10 cellular contexts compared by ENCODE assay signal in the genomic region with DNA sequence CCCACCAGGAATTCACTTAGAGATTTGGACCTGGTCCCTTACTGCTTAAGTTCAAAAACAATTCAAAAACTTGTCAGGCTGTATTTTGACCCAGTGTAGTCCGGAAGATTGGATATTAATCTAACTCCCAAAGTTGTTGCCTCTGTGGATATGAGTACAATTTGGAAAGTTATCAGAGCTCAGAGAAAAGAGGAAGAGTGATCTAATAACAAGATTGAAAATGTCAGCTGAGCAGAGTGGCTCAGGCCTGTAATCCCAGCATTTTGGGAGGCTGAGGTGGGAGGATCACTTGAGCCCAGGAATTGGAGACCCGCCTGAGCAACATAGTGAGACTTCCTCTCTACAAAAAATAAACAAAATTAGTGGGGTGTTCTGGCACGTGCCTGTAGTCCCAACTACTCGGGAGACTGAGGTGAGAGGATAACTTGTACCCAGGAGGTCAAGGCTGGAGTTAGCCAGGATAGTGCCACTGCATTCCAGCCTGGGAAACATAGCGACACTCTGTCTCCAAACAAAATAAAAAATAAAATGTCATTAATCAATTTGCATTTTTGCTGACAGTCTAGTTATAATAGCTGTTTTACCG. TPM values are rescaled to one million over a fixed set of nuclear protein-coding genes. Genes with fewer than 3 reads are reported as not detected.
DNase-seq lines count a peak whose midpoint lies in the region; ATAC-seq and TF ChIP-seq lines count a peak whose summit lies in the region.
"Had no signal": no experiment of that assay in that cellular context is flagged by ENCODE, and none has a peak within 500 bp of the region (broad histone marks: within the 10 kb centered on the region; RNA-seq: fewer than 3 reads in every experiment).

No MANE protein-coding gene starts in this region.

- peak overlapping the region in 7 of 8 donors; percentile 40 to 79 (median 67) for H3K4me3 Mint-ChIP-seq in CD4-positive, alpha-beta memory T cell
- peak overlapping the region; percentile 37 to 50 for H3K4me3 Mint-ChIP-seq in effector memory CD8-positive, alpha-beta T cell

- ATAC-seq in effector memory CD8-positive, alpha-beta T cell (replicated peaks), result no peak
- ATAC-seq in gastrocnemius medialis (no peak), esophagus mucosa (no peak)

- no peaks in the 10 kb centered on the region for H3K9me2 ChIP-seq in PC-9 (ENCODE audit: insufficient read depth)

- peaks cover 65% of the 10 kb centered on the region for H3F3A ChIP-seq in PC-9 (ENCODE audit: insufficient read depth, low read depth)

- peaks cover 61% of the 10 kb centered on the region for H3K4me1 ChIP-seq in CD4-positive, alpha-beta memory T cell (ENCODE audit: insufficient read depth, low read length)
- H3K4me1 ChIP-seq in PC-9 (replicated peaks; ENCODE audit: insufficient read depth), result peaks cover 33% of the 10 kb centered on the region
- peaks cover 69% of the 10 kb centered on the region in 2 donors for H3K4me1 ChIP-seq in gastrocnemius medialis

- POLR2A ChIA-PET in CD4-positive, alpha-beta memory T cell (lab: Charles Lee; ENCODE audit: partially characterized antibody), result interaction anchor here (0.9 to 5.7 kb wide), 9 partner anchors 9 to 132 kb away, joined by 3 to 125 read pairs (median 4); a partner anchor contains a TSS
- POLR2A ChIA-PET in PC-9 (lab: Charles Lee; ENCODE audit: unreplicated experiment), result interaction anchor here (0.6 kb wide), 2 partner anchors 47 to 348 kb away, joined by 3 to 5 read pairs; no protein-coding TSS in a partner anchor

- H3K4me3 ChIP-seq in CD4-positive, alpha-beta memory T cell (ENCODE audit: low read length in 2 of 2), result no peak overlapping the region
- H3K4me3 ChIP-seq in PC-9 (no peak overlapping the region), gastrocnemius medialis (no peak overlapping the region)

- no peak for DNase-seq in CD4-positive, alpha-beta memory T cell
- no peak for DNase-seq in PC-9
- DNase-seq in effector memory CD8-positive, alpha-beta T cell, result no peak
- DNase-seq in gastrocnemius medialis, result no peak
- DNase-seq in cortex of kidney (lab: John Stamatoyannopoulos, UW), result no peak
- DNase-seq in LoVo (ENCODE audit: low spot score), result no peak
- no peak for DNase-seq in activated effector memory CD4-positive, alpha-beta T cell treated with Interleukin-2 at 50 U/mL for 16 hours
- DNase-seq: cerebellar nuclear complex, NCI-H748 treated with DMSO at 0.1 percent for 48 hours had no signal

- no peaks in the 10 kb centered on the region for H3K27me3 Mint-ChIP-seq in CD4-positive, alpha-beta memory T cell
- no peaks in the 10 kb centered on the region for H3K27me3 Mint-ChIP-seq in effector memory CD8-positive, alpha-beta T cell

- no peak for TF ChIP-seq POLR2A in gastrocnemius medialis (IDR thresholded peaks at IDR 0.05)

- no peak for TF ChIP-seq CTCF in PC-9 (conservative IDR thresholded peaks at IDR 0.05)
- TF ChIP-seq CTCF in gastrocnemius medialis (IDR thresholded peaks at IDR 0.05 in 4 of 5, conservative IDR thresholded peaks at IDR 0.05 in 1 of 5), result no peak

- CTCF ChIA-PET in CD4-positive, alpha-beta memory T cell (lab: Charles Lee; ENCODE audit: partially characterized antibody), result interaction anchor here (1.0 to 9.1 kb wide), 14 partner anchors 11 to 323 kb away, joined by 3 to 89 read pairs (median 4); no protein-coding TSS in a partner anchor
- CTCF ChIA-PET in PC-9 (lab: Charles Lee), result interaction anchor here (1.1 to 1.5 kb wide), 2 partner anchors 93 to 118 kb away, joined by 3 read pairs; no protein-coding TSS in a partner anchor

- peak overlapping the region; percentile 50 for H3K4me2 ChIP-seq in PC-9

- H4K20me1 ChIP-seq in PC-9 (ENCODE audit: insufficient read depth), result no peaks in the 10 kb centered on the region

- no peak overlapping the region for H2AFZ ChIP-seq in PC-9

- BruUV-seq in PC-9 (replicated peaks; lab: Mats Ljungman, UMichigan), result no TSS peak

- H3K79me2 ChIP-seq in PC-9 (ENCODE audit: low read depth), result peaks cover 67% of the 10 kb centered on the region

- peak overlapping the region; percentile 18 for H3K27ac ChIP-seq in CD4-positive, alpha-beta memory T cell (ENCODE audit: low read depth, low read length)
- peak overlapping the region; percentile 48; the same call in 1 of the 2 replicates for H3K27ac ChIP-seq in PC-9
- H3K27ac ChIP-seq in gastrocnemius medialis, result peak overlapping the region; percentile 94 to 99 (median 98)

- no peaks in the 10 kb centered on the region for H3K9me3 Mint-ChIP-seq in CD4-positive, alpha-beta memory T cell
- H3K9me3 Mint-ChIP-seq in effector memory CD8-positive, alpha-beta T cell, result no peaks in the 10 kb centered on the region

- intact Hi-C loops in CD4-positive, alpha-beta memory T cell (cut with micrococcal nuclease), result loop anchor here (2.0 to 10.0 kb wide), 4 partner anchors 43 to 157 kb away; a partner anchor contains a TSS
- intact Hi-C loops in PC-9 (cut with micrococcal nuclease; ENCODE audit: unreplicated experiment), result loop anchor here (5.0 kb wide), 1 partner anchor 247 kb away; no protein-coding TSS in a partner anchor
- intact Hi-C loops in gastrocnemius medialis (cut with DNase I; ENCODE audit: low total_unique reads), result loop anchor here (5.0 to 10.0 kb wide), 2 partner anchors 257 to 355 kb away; a partner anchor contains a TSS

- in situ Hi-C loops in gastrocnemius medialis (cut with MboI; ENCODE audit: low sequenced_read_pairs in 4 of 4), result loop anchor here in 3 of 4 donors (5.0 to 25.0 kb wide), 3 partner anchors 103 to 118 kb away; no protein-coding TSS in a partner anchor

- H3K27ac Mint-ChIP-seq in CD4-positive, alpha-beta memory T cell, result peak overlapping the region; percentile 48 to 97 (median 85)
- H3K27ac Mint-ChIP-seq in effector memory CD8-positive, alpha-beta T cell, result peak overlapping the region; percentile 82 to 97

- H3K4me1 Mint-ChIP-seq in CD4-positive, alpha-beta memory T cell, result peaks cover 35 to 69% (median 52%) of the 10 kb centered on the region in 4 donors
- peaks cover 21 to 35% of the 10 kb centered on the region in 2 donors for H3K4me1 Mint-ChIP-seq in effector memory CD8-positive, alpha-beta T cell (ENCODE audit: low read depth in 2 of 2)

- H3K36me3 Mint-ChIP-seq in CD4-positive, alpha-beta memory T cell, result peaks cover 13 to 39% of the 10 kb centered on the region in 2 donors
- H3K36me3 Mint-ChIP-seq in effector memory CD8-positive, alpha-beta T cell (ENCODE audit: insufficient read depth), result peaks cover 62% of the 10 kb centered on the region

- H3K9me3 ChIP-seq in CD4-positive, alpha-beta memory T cell (ENCODE audit: control insufficient read depth in 1 of 2, low read length in 2 of 2), result no peaks in the 10 kb centered on the region
- H3K9me3 ChIP-seq in PC-9 (ENCODE audit: insufficient read depth, low read depth) (no peaks in the 10 kb centered on the region), gastrocnemius medialis (no peaks in the 10 kb centered on the region)

- no peaks in the 10 kb centered on the region for H3K27me3 ChIP-seq in CD4-positive, alpha-beta memory T cell (ENCODE audit: insufficient read depth, low read length)
- no peaks in the 10 kb centered on the region for H3K27me3 ChIP-seq in PC-9 (ENCODE audit: insufficient read depth, low read depth)
- H3K27me3 ChIP-seq in gastrocnemius medialis, result no peaks in the 10 kb centered on the region

- H3K36me3 ChIP-seq in CD4-positive, alpha-beta memory T cell (ENCODE audit: insufficient read depth, low read length), result peaks cover 8% of the 10 kb centered on the region
- peaks cover 37% of the 10 kb centered on the region for H3K36me3 ChIP-seq in PC-9 (ENCODE audit: low read depth)
- H3K36me3 ChIP-seq in gastrocnemius medialis, result peaks cover 0 to 5% of the 10 kb centered on the region in 2 donors

RNA-seq across cellular contexts. Expression of a gene that starts 3.2 kb away (rescaled TPM):
- 10 to 100 TPM; 14.3 to 17.5 TPM for total RNA-seq in CD4-positive, alpha-beta memory T cell
- 10 to 100 TPM; 19.6 to 24.9 TPM for polyA plus RNA-seq in CD4-positive, alpha-beta memory T cell
- total RNA-seq in PC-9 (2021) (108 and 129 TPM in 2 replicates), gastrocnemius medialis (10 to 100 TPM; 26.1 to 31.1 (median 29.6) TPM), esophagus mucosa (23.5 TPM)

RNA-seq across cellular contexts. Expression of a gene that starts 3.5 kb away (rescaled TPM):
- total RNA-seq in CD4-positive, alpha-beta memory T cell, result 100 to 1,000 TPM; 114 to 118 TPM
- polyA plus RNA-seq in CD4-positive, alpha-beta memory T cell, result 100 to 1,000 TPM; 324 to 472 TPM
- total RNA-seq in PC-9 (2021), result 142 and 171 TPM in 2 replicates
- total RNA-seq in gastrocnemius medialis, result 100 to 1,000 TPM in 2 of 4 donors, 10 to 100 TPM in 2; 70.9 to 168 (median 105) TPM
- 64.4 TPM for total RNA-seq in esophagus mucosa

RNA-seq across cellular contexts. Expression of a gene that starts 54.4 kb away (rescaled TPM):
- 10 to 100 TPM; 23.1 to 24.5 TPM for total RNA-seq in CD4-positive, alpha-beta memory T cell
- polyA plus RNA-seq in CD4-positive, alpha-beta memory T cell, result 100 to 1,000 TPM; 154 to 635 TPM
- total RNA-seq in PC-9 (2021) (178 and 212 TPM in 2 replicates), gastrocnemius medialis (100 to 1,000 TPM; 296 to 667 (median 319) TPM), esophagus mucosa (417 TPM)

Comparison
In these comparisons a context has a peak if more than half of its experiments do, and no peak if none do; other contexts are left out.
1. H3K27ac ChIP-seq: peak in every context shown above with its lines; median percentile 98 in gastrocnemius medialis; 48 in PC-9; 18 in CD4-positive, alpha-beta memory T cell.